Comparison of ENCODE assay signal across 23 cellular contexts in genomic region chr4:104811727-104812126, GRCh38.
"Had no signal": no experiment of that assay in that cellular context is flagged by ENCODE, and none has a peak within 500 bp of the region (broad histone marks: within the 10 kb centered on the region; RNA-seq: fewer than 3 reads in every experiment).

No MANE protein-coding gene starts in this region.

- ATAC-seq: activated CD4-positive, alpha-beta T cell treated with anti-CD3 and anti-CD28 coated beads for 36 hours; natural killer cell had no signal

- H3K4me3 Mint-ChIP-seq: activated B cell treated with CpG ODN at 0.5 μM for 24 hours; activated CD4-positive, alpha-beta T cell treated with anti-CD3 and anti-CD28 coated beads for 36 hours; activated naive CD4-positive, alpha-beta T cell treated with anti-CD3 and anti-CD28 coated beads, Interleukin-2, amount 50 U/mL, for 24 hours; activated T-helper 1 cell treated with anti-CD3 and anti-CD28 coated beads, Interleukin-12 subunit alpha, Interleukin-12 subunit beta, Interleukin-2, Interleukin-4 antibody, amounts not matched to agents 30 ng/mL and 10 ng/mL and 1 ng/mL, durations not matched to agents 14 hours and 24 hours and 36 hours; brain; dendritic cell treated with granulocyte-macrophage colony-stimulating factor and Interleukin-4, amounts not matched to agents 40 ng/mL and 50 ng/mL, for 4 days; natural killer cell had no signal

- H3K4me2 ChIP-seq: hepatocyte had no signal

- H3K27ac Mint-ChIP-seq: activated B cell treated with CpG ODN at 0.5 μM for 24 hours; activated CD4-positive, alpha-beta T cell treated with anti-CD3 and anti-CD28 coated beads for 36 hours; activated naive CD4-positive, alpha-beta T cell treated with anti-CD3 and anti-CD28 coated beads, Interleukin-2, amount 50 U/mL, for 24 hours; activated T-helper 1 cell treated with anti-CD3 and anti-CD28 coated beads, Interleukin-12 subunit alpha, Interleukin-12 subunit beta, Interleukin-2, Interleukin-4 antibody, amounts not matched to agents 30 ng/mL and 10 ng/mL and 1 ng/mL, durations not matched to agents 14 hours and 24 hours and 36 hours; brain; dendritic cell treated with granulocyte-macrophage colony-stimulating factor and Interleukin-4, amounts not matched to agents 40 ng/mL and 50 ng/mL, for 4 days; natural killer cell had no signal

- H3K4me1 Mint-ChIP-seq: activated CD4-positive, alpha-beta T cell treated with anti-CD3 and anti-CD28 coated beads for 36 hours; brain had no signal

- H2AFZ ChIP-seq: hepatocyte had no signal

- H3K9me3 Mint-ChIP-seq: activated naive CD4-positive, alpha-beta T cell treated with anti-CD3 and anti-CD28 coated beads, Interleukin-2, amount 50 U/mL, for 24 hours; dendritic cell treated with granulocyte-macrophage colony-stimulating factor and Interleukin-4, amounts not matched to agents 40 ng/mL and 50 ng/mL, for 4 days; natural killer cell had no signal

- H3K4me1 ChIP-seq: left ventricle myocardium inferior, prostate gland, spleen, upper lobe of left lung had no signal

- H3K79me2 ChIP-seq: hepatocyte had no signal

- H3K4me3 ChIP-seq: hepatocyte, left ventricle myocardium inferior, ovary, prostate gland, spleen, upper lobe of left lung had no signal

- H3K36me3 Mint-ChIP-seq: activated naive CD4-positive, alpha-beta T cell treated with anti-CD3 and anti-CD28 coated beads, Interleukin-2, amount 50 U/mL, for 24 hours; brain; natural killer cell had no signal

- H3K27me3 Mint-ChIP-seq: activated B cell treated with CpG ODN at 0.5 μM for 24 hours; activated CD4-positive, alpha-beta T cell treated with anti-CD3 and anti-CD28 coated beads for 36 hours; activated naive CD4-positive, alpha-beta T cell treated with anti-CD3 and anti-CD28 coated beads, Interleukin-2, amount 50 U/mL, for 24 hours; brain; dendritic cell treated with granulocyte-macrophage colony-stimulating factor and Interleukin-4, amounts not matched to agents 40 ng/mL and 50 ng/mL, for 4 days had no signal

- DNase-seq: activated B cell treated with CpG ODN at 0.5 μM for 24 hours; activated CD4-positive, alpha-beta T cell treated with anti-CD3 and anti-CD28 coated beads for 36 hours; activated CD4-positive, alpha-beta T cell treated with anti-CD3 and anti-CD28 coated beads, Interleukin-2, amount 50 U/mL, for 4 hours; activated gamma-delta T cell; activated T-cell treated with anti-CD3 and anti-CD28 coated beads for 4 hours; anterior cingulate cortex; effector CD4-positive, alpha-beta T cell; foreskin melanocyte; left ventricle myocardium inferior; midbrain; natural killer cell; ovary; spleen; stimulated activated CD4-positive, alpha-beta T cell treated with anti-CD3 and anti-CD28 coated beads, Interleukin-4, amount 100 ng/mL, for 24 hours; stimulated activated naive CD4-positive, alpha-beta T cell treated with Interleukin-2 at 50 U/mL for 16 hours; T-helper 1 cell; upper lobe of left lung had no signal

- H3K27ac ChIP-seq: hepatocyte, left ventricle myocardium inferior, ovary, prostate gland, spleen, upper lobe of left lung had no signal

- H3K9me3 ChIP-seq: ovary, prostate gland, spleen, upper lobe of left lung had no signal

- H3K27me3 ChIP-seq: hepatocyte, ovary, spleen, upper lobe of left lung had no signal
